8 cellular contexts compared by ENCODE assay signal in genomic region chr4:185134176-185134869, GRCh38. TPM values are rescaled to one million over a fixed set of nuclear protein-coding genes. Genes with fewer than 3 reads are reported as not detected.
DNase-seq lines count a peak whose midpoint lies in the region; ATAC-seq, FAIRE-seq and TF ChIP-seq lines count a peak whose summit lies in the region.

No MANE protein-coding gene starts in this region.

- FAIRE-seq in TTC549 (lab: Jason Lieb, UNC): peak; percentile 75

- DNase-seq in M059J (ENCODE audit: low read depth) (peak; percentile 43), foreskin melanocyte (peak; percentile 59), pons (ENCODE audit: low spot score) (peak; percentile 62), substantia nigra (lab: John Stamatoyannopoulos, UW) (no peak)

- H3K79me2 ChIP-seq in DOHH2 (ENCODE audit: control insufficient read depth, low read length): no peaks in the 10 kb centered on the region

- no peak overlapping the region for H3K27ac ChIP-seq in DOHH2 (ENCODE audit: low read depth, low read length)
- H3K27ac ChIP-seq in substantia nigra (ENCODE audit: low read depth, low read length, poor library complexity, severe bottlenecking): no peak overlapping the region

- no peaks in the 10 kb centered on the region for H3K36me3 ChIP-seq in DOHH2 (ENCODE audit: control insufficient read depth, low read length)

- no peaks in the 10 kb centered on the region for H4K20me1 ChIP-seq in DOHH2 (ENCODE audit: control insufficient read depth, insufficient read depth, low read depth, low read length)

- no peaks in the 10 kb centered on the region for H3K9me2 ChIP-seq in DOHH2 (replicated peaks; ENCODE audit: control insufficient read depth, low read length)

- no peaks in the 10 kb centered on the region for H3K4me1 ChIP-seq in DOHH2 (ENCODE audit: control insufficient read depth, low read length)

- H3K4me2 ChIP-seq in DOHH2 (ENCODE audit: low read length): no peak overlapping the region

- no peaks in the 10 kb centered on the region for H3K9me3 ChIP-seq in DOHH2 (ENCODE audit: control insufficient read depth, insufficient read depth, low read length)

- no peak overlapping the region for H3K4me3 ChIP-seq in DOHH2 (ENCODE audit: low read length)

- TF ChIP-seq CTCF in DOHH2 (IDR thresholded peaks at IDR 0.05; ENCODE audit: low read depth, low read length, poor library complexity, severe bottlenecking): peak; percentile 83

- H3K27me3 ChIP-seq in DOHH2 (ENCODE audit: control insufficient read depth, low read length): no peaks in the 10 kb centered on the region

- ATAC-seq in GM21390 (IDR thresholded peaks at IDR 0.05; ENCODE audit: unreplicated experiment) (peak; percentile 88), HG02981 (IDR thresholded peaks at IDR 0.05; ENCODE audit: unreplicated experiment) (no peak)

- H3F3A ChIP-seq in DOHH2 (ENCODE audit: control insufficient read depth, insufficient read depth): no peaks in the 10 kb centered on the region

RNA-seq across cellular contexts. Expression of gene SLC25A4, which starts 8.7 kb away (rescaled TPM):
- total RNA-seq in M059J (2014; rRNA removed; shearing (Covaris generic)): 22.3 and 22.4 TPM in 2 replicates

Comparison
In these comparisons a context has a peak if more than half of its experiments do, and no peak if none do; other contexts are left out.
1. DNase-seq: peak in M059J (single experiment), foreskin melanocyte (single experiment) and pons (single experiment); none in substantia nigra (0 of 49).